1 cellular context compared by ENCODE assay signal in genomic region chr12:14365294-14366210, GRCh38.
A peak's percentile ranks its signal among the peaks of the same experiment; 100 is the strongest.
TF ChIP-seq lines count a peak whose summit lies in the region.

A gene with protein sequence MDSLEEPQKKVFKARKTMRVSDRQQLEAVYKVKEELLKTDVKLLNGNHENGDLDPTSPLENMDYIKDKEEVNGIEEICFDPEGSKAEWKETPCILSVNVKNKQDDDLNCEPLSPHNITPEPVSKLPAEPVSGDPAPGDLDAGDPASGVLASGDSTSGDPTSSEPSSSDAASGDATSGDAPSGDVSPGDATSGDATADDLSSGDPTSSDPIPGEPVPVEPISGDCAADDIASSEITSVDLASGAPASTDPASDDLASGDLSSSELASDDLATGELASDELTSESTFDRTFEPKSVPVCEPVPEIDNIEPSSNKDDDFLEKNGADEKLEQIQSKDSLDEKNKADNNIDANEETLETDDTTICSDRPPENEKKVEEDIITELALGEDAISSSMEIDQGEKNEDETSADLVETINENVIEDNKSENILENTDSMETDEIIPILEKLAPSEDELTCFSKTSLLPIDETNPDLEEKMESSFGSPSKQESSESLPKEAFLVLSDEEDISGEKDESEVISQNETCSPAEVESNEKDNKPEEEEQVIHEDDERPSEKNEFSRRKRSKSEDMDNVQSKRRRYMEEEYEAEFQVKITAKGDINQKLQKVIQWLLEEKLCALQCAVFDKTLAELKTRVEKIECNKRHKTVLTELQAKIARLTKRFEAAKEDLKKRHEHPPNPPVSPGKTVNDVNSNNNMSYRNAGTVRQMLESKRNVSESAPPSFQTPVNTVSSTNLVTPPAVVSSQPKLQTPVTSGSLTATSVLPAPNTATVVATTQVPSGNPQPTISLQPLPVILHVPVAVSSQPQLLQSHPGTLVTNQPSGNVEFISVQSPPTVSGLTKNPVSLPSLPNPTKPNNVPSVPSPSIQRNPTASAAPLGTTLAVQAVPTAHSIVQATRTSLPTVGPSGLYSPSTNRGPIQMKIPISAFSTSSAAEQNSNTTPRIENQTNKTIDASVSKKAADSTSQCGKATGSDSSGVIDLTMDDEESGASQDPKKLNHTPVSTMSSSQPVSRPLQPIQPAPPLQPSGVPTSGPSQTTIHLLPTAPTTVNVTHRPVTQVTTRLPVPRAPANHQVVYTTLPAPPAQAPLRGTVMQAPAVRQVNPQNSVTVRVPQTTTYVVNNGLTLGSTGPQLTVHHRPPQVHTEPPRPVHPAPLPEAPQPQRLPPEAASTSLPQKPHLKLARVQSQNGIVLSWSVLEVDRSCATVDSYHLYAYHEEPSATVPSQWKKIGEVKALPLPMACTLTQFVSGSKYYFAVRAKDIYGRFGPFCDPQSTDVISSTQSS (plus strand): TSS chr12:14365682. CDS start chr12:14423916, 58,234 bp downstream.

TF ChIP-seq in GM12878, 131 proteins besides CTCF, POLR2A, EP300 and RAD21 (continued from another document and continues in another):
- TF ChIP-seq SKIL (IDR thresholded peaks at IDR 0.05; ENCODE audit: low read depth, poor library complexity, severe bottlenecking) = peak; percentile 60
- peak; percentile 29 for TF ChIP-seq MYC (IDR thresholded peaks at IDR 0.05; ENCODE audit: insufficient read depth, insufficient read length, insufficient replicate concordance, low read length, severe bottlenecking)
- peak; percentile 42 for TF ChIP-seq NFIC (IDR thresholded peaks at IDR 0.05; ENCODE audit: low read depth, low read length)
- no peak for TF ChIP-seq KDM1A (IDR thresholded peaks at IDR 0.05; ENCODE audit: borderline replicate concordance)
- TF ChIP-seq JUND (IDR thresholded peaks at IDR 0.05; ENCODE audit: low read depth, low read length) = no peak
- TF ChIP-seq ZNF217 (IDR thresholded peaks at IDR 0.05) = 0 out of 2 replicates have a peak, but pooled peaks have one; percentile 21
- peak; percentile 58 to 96 for TF ChIP-seq IKZF2 (IDR thresholded peaks at IDR 0.05)
- TF ChIP-seq E4F1 (IDR thresholded peaks at IDR 0.05; ENCODE audit: borderline replicate concordance, partially characterized antibody) = no peak
- peak; percentile 97 for TF ChIP-seq FOXM1 (IDR thresholded peaks at IDR 0.05; ENCODE audit: low read depth, low read length)
- peak; percentile 81 for TF ChIP-seq RUNX3 (IDR thresholded peaks at IDR 0.05; ENCODE audit: low read length)
- TF ChIP-seq CHD4 (IDR thresholded peaks at IDR 0.05) = no peak
- TF ChIP-seq ELK1 (IDR thresholded peaks at IDR 0.05; ENCODE audit: low read depth, low read length) = no peak
- TF ChIP-seq SREBF1 (IDR thresholded peaks at IDR 0.05; ENCODE audit: low read length) = no peak
- TF ChIP-seq HDGF (IDR thresholded peaks at IDR 0.05) = peak; percentile 24; the same call in 1 of the 2 replicates
- peak in 1 of 2 experiments; percentile 86; a peak in 2 of 3 replicates for TF ChIP-seq EGR1 (IDR thresholded peaks at IDR 0.05; ENCODE audit: borderline replicate concordance in 1 of 2, low read depth in 2 of 2, low read length in 2 of 2)
- TF ChIP-seq NBN (IDR thresholded peaks at IDR 0.05) = peak; percentile 56; the same call in 1 of the 2 replicates
- peak; percentile 33; the same call in 1 of the 2 replicates for TF ChIP-seq ZNF207 (IDR thresholded peaks at IDR 0.05; ENCODE audit: borderline replicate concordance)
- TF ChIP-seq NFYA (IDR thresholded peaks at IDR 0.05; ENCODE audit: borderline replicate concordance, low read depth, low read length) = no peak
- TF ChIP-seq SPI1 (IDR thresholded peaks at IDR 0.05; ENCODE audit: borderline replicate concordance, insufficient read depth, low read depth, low read length) = 0 out of 2 replicates have a peak, but pooled peaks have one; percentile 11
- 0 out of 2 replicates have a peak, but pooled peaks have one; percentile 38 for TF ChIP-seq CHD2 (IDR thresholded peaks at IDR 0.05; ENCODE audit: borderline replicate concordance, low read depth, low read length)
- peak; percentile 38; the same call in 1 of the 2 replicates for TF ChIP-seq BACH1 (IDR thresholded peaks at IDR 0.05; ENCODE audit: borderline replicate concordance)
- peak; percentile 55; the same call in 1 of the 2 replicates for TF ChIP-seq TCF12 (IDR thresholded peaks at IDR 0.05; ENCODE audit: low read depth, low read length)
- 0 out of 2 replicates have a peak, but pooled peaks have one; percentile 21 for TF ChIP-seq TCF7 (IDR thresholded peaks at IDR 0.05; ENCODE audit: borderline replicate concordance)
- no peak for TF ChIP-seq RFX5 (IDR thresholded peaks at IDR 0.05; ENCODE audit: low read depth, low read length)
- peak; percentile 9; the same call in 1 of the 2 replicates for TF ChIP-seq MTA3 (IDR thresholded peaks at IDR 0.05; ENCODE audit: borderline replicate concordance, low read length)
- TF ChIP-seq SIN3A (IDR thresholded peaks at IDR 0.05; ENCODE audit: low read depth, low read length) = peak; percentile 70
- TF ChIP-seq FOS (IDR thresholded peaks at IDR 0.05; ENCODE audit: borderline replicate concordance, extremely low read depth, insufficient read length) = no peak
- TF ChIP-seq, protein P1, sequence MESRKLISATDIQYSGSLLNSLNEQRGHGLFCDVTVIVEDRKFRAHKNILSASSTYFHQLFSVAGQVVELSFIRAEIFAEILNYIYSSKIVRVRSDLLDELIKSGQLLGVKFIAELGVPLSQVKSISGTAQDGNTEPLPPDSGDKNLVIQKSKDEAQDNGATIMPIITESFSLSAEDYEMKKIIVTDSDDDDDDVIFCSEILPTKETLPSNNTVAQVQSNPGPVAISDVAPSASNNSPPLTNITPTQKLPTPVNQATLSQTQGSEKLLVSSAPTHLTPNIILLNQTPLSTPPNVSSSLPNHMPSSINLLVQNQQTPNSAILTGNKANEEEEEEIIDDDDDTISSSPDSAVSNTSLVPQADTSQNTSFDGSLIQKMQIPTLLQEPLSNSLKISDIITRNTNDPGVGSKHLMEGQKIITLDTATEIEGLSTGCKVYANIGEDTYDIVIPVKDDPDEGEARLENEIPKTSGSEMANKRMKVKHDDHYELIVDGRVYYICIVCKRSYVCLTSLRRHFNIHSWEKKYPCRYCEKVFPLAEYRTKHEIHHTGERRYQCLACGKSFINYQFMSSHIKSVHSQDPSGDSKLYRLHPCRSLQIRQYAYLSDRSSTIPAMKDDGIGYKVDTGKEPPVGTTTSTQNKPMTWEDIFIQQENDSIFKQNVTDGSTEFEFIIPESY (IDR thresholded peaks at IDR 0.05) = no peak
- TF ChIP-seq SREBF2 (IDR thresholded peaks at IDR 0.05; ENCODE audit: low read length) = no peak
- TF ChIP-seq, protein P2, sequence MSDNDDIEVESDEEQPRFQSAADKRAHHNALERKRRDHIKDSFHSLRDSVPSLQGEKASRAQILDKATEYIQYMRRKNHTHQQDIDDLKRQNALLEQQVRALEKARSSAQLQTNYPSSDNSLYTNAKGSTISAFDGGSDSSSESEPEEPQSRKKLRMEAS (IDR thresholded peaks at IDR 0.05; ENCODE audit: low read depth, low read length) = peak; percentile 60
- peak; percentile 79 for TF ChIP-seq SMAD5 (IDR thresholded peaks at IDR 0.05; ENCODE audit: low read depth)
- TF ChIP-seq YBX1 (IDR thresholded peaks at IDR 0.05) = no peak
- no peak for TF ChIP-seq SIX5 (IDR thresholded peaks at IDR 0.05; ENCODE audit: low read depth, low read length, severe bottlenecking)
- no peak for TF ChIP-seq TCF3 (IDR thresholded peaks at IDR 0.05; ENCODE audit: borderline replicate concordance, insufficient read depth, low read depth, low read length)
- TF ChIP-seq SP1 (IDR thresholded peaks at IDR 0.05; ENCODE audit: low read depth, low read length) = peak; percentile 80
- TF ChIP-seq RB1 (IDR thresholded peaks at IDR 0.05; ENCODE audit: borderline replicate concordance) = peak; percentile 91; the same call in 1 of the 2 replicates
- TF ChIP-seq, protein P3, sequence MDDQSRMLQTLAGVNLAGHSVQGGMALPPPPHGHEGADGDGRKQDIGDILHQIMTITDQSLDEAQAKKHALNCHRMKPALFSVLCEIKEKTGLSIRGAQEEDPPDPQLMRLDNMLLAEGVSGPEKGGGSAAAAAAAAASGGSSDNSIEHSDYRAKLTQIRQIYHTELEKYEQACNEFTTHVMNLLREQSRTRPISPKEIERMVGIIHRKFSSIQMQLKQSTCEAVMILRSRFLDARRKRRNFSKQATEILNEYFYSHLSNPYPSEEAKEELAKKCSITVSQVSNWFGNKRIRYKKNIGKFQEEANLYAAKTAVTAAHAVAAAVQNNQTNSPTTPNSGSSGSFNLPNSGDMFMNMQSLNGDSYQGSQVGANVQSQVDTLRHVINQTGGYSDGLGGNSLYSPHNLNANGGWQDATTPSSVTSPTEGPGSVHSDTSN (IDR thresholded peaks at IDR 0.05; ENCODE audit: insufficient replicate concordance, low read depth, low read length) = no peak
- peak; percentile 32 for TF ChIP-seq CREB1 (IDR thresholded peaks at IDR 0.05; ENCODE audit: low read depth)
- TF ChIP-seq RBBP5 (conservative IDR thresholded peaks at IDR 0.05) = no peak
- TF ChIP-seq PRDM15 (CRISPR knock-in tag; IDR thresholded peaks at IDR 0.05) = no peak
- no peak; the same call in 1 of the 2 replicates for TF ChIP-seq HCFC1 (IDR thresholded peaks at IDR 0.05; ENCODE audit: low read length)
- TF ChIP-seq NR2C1 (IDR thresholded peaks at IDR 0.05) = no peak
- TF ChIP-seq ZBED1 (IDR thresholded peaks at IDR 0.05; ENCODE audit: borderline replicate concordance) = 0 out of 2 replicates have a peak, but pooled peaks have one; percentile 46
- TF ChIP-seq NRF1 (conservative IDR thresholded peaks at IDR 0.05; ENCODE audit: low read depth, low read length) = peak; percentile 44
